In genomic region chr1:150185481-150185880, GRCh38 we compare ENCODE assay signal across 2 cellular contexts.
TF ChIP-seq lines count a peak whose summit lies in the region.

No MANE protein-coding gene starts in this region.

TF ChIP-seq in HepG2, 621 proteins besides CTCF, POLR2A, EP300 and RAD21:
- no peak for TF ChIP-seq REXO4 (CRISPR knock-in tag; IDR thresholded peaks at IDR 0.05; ENCODE audit: borderline replicate concordance)
- no peak for TF ChIP-seq MATR3 (CRISPR knock-in tag; IDR thresholded peaks at IDR 0.05)
- 0 out of 2 replicates have a peak, but pooled peaks have one; percentile 34 for TF ChIP-seq ATF7 (IDR thresholded peaks at IDR 0.05)
- TF ChIP-seq ATF7 (CRISPR knock-in tag; IDR thresholded peaks at IDR 0.05): no peak
- TF ChIP-seq ARID2 (CRISPR knock-in tag; IDR thresholded peaks at IDR 0.05; ENCODE audit: borderline replicate concordance): no peak
- no peak for TF ChIP-seq ZNF235 (CRISPR knock-in tag; IDR thresholded peaks at IDR 0.05; ENCODE audit: borderline replicate concordance)
- peak; percentile 71 for TF ChIP-seq CREB1 (IDR thresholded peaks at IDR 0.05)
- no peak for TF ChIP-seq CREB1 (CRISPR knock-in tag; IDR thresholded peaks at IDR 0.05)
- TF ChIP-seq NCOA1 (CRISPR knock-in tag; IDR thresholded peaks at IDR 0.05): no peak
- no peak for TF ChIP-seq MIXL1 (CRISPR knock-in tag; IDR thresholded peaks at IDR 0.05)
- TF ChIP-seq ATF7-NPFF (CRISPR knock-in tag; IDR thresholded peaks at IDR 0.05; ENCODE audit: low read depth): no peak
- TF ChIP-seq LCORL (IDR thresholded peaks at IDR 0.05): no peak
- TF ChIP-seq LCORL (CRISPR knock-in tag; IDR thresholded peaks at IDR 0.05): no peak
- TF ChIP-seq ZNF770 (CRISPR knock-in tag; IDR thresholded peaks at IDR 0.05): no peak
- TF ChIP-seq ZNF280B (CRISPR knock-in tag; IDR thresholded peaks at IDR 0.05; ENCODE audit: borderline replicate concordance): no peak
- TF ChIP-seq PRDM15 (CRISPR knock-in tag; IDR thresholded peaks at IDR 0.05): no peak

TF ChIP-seq in K562, 482 proteins besides CTCF, POLR2A, EP300 and RAD21:
- TF ChIP-seq ZBTB1 (CRISPR knock-in tag; IDR thresholded peaks at IDR 0.05; ENCODE audit: borderline replicate concordance, low read depth) (no peak), PRDM10 (IDR thresholded peaks at IDR 0.05; ENCODE audit: partially characterized antibody) (peak; percentile 74)
TF ChIP-seq in K562: peak in this region for 1.
